ENCODE assay signal across 1 cellular context in the genomic region with DNA sequence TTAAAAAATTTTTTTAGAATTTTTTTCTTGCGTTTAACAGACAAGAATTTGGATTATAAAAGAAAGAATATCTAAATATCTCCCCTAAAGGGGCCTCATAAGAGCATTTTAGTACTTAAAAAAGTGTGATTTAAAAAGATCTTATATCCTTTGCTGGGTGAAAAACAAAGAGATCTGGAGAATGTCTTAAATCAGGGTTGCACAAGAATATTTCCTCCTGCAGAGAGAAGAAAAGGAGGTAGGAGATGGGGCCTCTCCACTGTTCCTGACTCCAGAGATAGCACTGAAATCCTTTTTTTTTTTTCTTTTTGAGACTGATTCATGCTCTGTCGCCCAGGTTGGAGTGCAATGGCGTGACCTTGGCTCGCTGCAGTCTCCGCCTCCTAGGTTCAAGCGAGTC.
TF ChIP-seq lines count a peak whose summit lies in the region.

No MANE protein-coding gene starts in this region.

TF ChIP-seq in GM23338, 12 proteins besides CTCF, POLR2A, EP300 and RAD21 (continued from another document):
- TF ChIP-seq, protein P1, sequence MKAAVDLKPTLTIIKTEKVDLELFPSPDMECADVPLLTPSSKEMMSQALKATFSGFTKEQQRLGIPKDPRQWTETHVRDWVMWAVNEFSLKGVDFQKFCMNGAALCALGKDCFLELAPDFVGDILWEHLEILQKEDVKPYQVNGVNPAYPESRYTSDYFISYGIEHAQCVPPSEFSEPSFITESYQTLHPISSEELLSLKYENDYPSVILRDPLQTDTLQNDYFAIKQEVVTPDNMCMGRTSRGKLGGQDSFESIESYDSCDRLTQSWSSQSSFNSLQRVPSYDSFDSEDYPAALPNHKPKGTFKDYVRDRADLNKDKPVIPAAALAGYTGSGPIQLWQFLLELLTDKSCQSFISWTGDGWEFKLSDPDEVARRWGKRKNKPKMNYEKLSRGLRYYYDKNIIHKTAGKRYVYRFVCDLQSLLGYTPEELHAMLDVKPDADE (IDR thresholded peaks at IDR 0.05) = no peak
- no peak for TF ChIP-seq NANOG (IDR thresholded peaks at IDR 0.05; ENCODE audit: borderline replicate concordance)
- TF ChIP-seq, protein P2, sequence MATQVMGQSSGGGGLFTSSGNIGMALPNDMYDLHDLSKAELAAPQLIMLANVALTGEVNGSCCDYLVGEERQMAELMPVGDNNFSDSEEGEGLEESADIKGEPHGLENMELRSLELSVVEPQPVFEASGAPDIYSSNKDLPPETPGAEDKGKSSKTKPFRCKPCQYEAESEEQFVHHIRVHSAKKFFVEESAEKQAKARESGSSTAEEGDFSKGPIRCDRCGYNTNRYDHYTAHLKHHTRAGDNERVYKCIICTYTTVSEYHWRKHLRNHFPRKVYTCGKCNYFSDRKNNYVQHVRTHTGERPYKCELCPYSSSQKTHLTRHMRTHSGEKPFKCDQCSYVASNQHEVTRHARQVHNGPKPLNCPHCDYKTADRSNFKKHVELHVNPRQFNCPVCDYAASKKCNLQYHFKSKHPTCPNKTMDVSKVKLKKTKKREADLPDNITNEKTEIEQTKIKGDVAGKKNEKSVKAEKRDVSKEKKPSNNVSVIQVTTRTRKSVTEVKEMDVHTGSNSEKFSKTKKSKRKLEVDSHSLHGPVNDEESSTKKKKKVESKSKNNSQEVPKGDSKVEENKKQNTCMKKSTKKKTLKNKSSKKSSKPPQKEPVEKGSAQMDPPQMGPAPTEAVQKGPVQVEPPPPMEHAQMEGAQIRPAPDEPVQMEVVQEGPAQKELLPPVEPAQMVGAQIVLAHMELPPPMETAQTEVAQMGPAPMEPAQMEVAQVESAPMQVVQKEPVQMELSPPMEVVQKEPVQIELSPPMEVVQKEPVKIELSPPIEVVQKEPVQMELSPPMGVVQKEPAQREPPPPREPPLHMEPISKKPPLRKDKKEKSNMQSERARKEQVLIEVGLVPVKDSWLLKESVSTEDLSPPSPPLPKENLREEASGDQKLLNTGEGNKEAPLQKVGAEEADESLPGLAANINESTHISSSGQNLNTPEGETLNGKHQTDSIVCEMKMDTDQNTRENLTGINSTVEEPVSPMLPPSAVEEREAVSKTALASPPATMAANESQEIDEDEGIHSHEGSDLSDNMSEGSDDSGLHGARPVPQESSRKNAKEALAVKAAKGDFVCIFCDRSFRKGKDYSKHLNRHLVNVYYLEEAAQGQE (IDR thresholded peaks at IDR 0.05; ENCODE audit: unreplicated experiment) = no peak
- no peak for TF ChIP-seq STAT1 (IDR thresholded peaks at IDR 0.05; ENCODE audit: unreplicated experiment)
- TF ChIP-seq EZH2phosphoT487 (IDR thresholded peaks at IDR 0.05; ENCODE audit: unreplicated experiment) = no peak
- TF ChIP-seq EZH2 (IDR thresholded peaks at IDR 0.05; ENCODE audit: low read depth, unreplicated experiment) = no peak
- TF ChIP-seq JUNB (IDR thresholded peaks at IDR 0.05; ENCODE audit: unreplicated experiment) = no peak
- no peak for TF ChIP-seq ZNF114 (CRISPR knock-in tag; IDR thresholded peaks at IDR 0.05)
- TF ChIP-seq CREB1 (CRISPR knock-in tag; IDR thresholded peaks at IDR 0.05; ENCODE audit: low read depth) = no peak
